Comparison of ENCODE assay signal across 8 cellular contexts in the genomic region with DNA sequence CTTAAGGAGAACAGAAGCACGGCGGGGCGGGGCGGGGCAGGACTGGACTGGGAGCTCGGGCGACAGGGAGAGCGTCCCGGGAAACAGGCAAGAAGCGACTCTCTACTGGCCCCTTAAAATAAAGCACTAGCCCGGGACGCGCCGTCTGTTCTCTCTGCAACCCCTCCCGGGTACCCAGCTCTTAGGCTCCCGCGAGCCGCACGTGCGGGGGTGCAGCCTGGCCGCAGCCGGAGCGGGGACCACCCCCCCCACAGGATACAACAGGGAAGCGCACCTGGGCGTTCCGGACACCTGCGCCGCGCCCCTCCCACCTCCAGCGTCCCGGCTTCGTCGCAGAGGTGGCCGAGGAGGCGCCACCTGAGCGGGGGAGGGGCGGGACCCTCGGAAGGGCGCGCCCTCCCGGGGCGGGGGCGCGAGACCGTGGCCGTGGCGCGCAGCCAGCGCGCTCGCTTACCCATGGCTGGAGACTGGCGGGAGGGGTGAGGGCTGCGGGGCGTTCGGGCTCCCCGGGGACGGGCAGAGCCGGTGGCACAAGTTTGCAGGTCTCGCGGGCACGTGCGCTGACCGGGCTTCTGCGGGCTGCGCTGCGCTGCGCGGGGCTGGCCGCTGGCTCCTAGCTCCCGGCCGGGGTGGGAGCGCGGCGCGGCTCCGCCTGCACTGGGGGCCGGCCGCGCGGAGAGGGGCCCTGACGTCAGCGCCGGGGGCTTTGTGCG.
DNase-seq lines count a peak whose midpoint lies in the region; ATAC-seq and TF ChIP-seq lines count a peak whose summit lies in the region.

No MANE protein-coding gene starts in this region.

- H3K4me3 Mint-ChIP-seq in activated naive CD4-positive, alpha-beta T cell treated with anti-CD3 and anti-CD28 coated beads for 36 hours = peak overlapping the region; percentile 27
- H3K4me3 Mint-ChIP-seq in naive B cell = peak overlapping the region; percentile 73 to 90 (median 80)

- DNase-seq in activated naive CD4-positive, alpha-beta T cell treated with anti-CD3 and anti-CD28 coated beads for 36 hours = peak; percentile 4
- no peak for DNase-seq in activated naive CD4-positive, alpha-beta T cell (lab: John Stamatoyannopoulos, UW)
- DNase-seq in epithelial cell of proximal tubule (ENCODE audit: low read depth) (no peak), naive B cell (peak; percentile 24), GM19238 (ENCODE audit: insufficient read length, low spot score) (no peak), activated gamma-delta T cell (lab: John Stamatoyannopoulos, UW) (no peak)

- CTCF ChIA-PET in activated naive CD4-positive, alpha-beta T cell treated with anti-CD3 and anti-CD28 coated beads for 36 hours (lab: Charles Lee) = no interaction called here

- TF ChIP-seq CTCF in epithelial cell of proximal tubule (conservative IDR thresholded peaks at IDR 0.05; ENCODE audit: low read depth, low read length) = no peak

- no peaks in the 10 kb centered on the region for H3K4me1 Mint-ChIP-seq in activated naive CD4-positive, alpha-beta T cell treated with anti-CD3 and anti-CD28 coated beads for 36 hours (ENCODE audit: low read depth)
- peaks cover 5 to 15% (median 11%) of the 10 kb centered on the region in 3 donors for H3K4me1 Mint-ChIP-seq in naive B cell

- H3K27me3 Mint-ChIP-seq in activated naive CD4-positive, alpha-beta T cell treated with anti-CD3 and anti-CD28 coated beads for 36 hours (ENCODE audit: low read depth) = peaks cover 32% of the 10 kb centered on the region
- H3K27me3 Mint-ChIP-seq in naive B cell = peaks cover 6 to 24% (median 8%) of the 10 kb centered on the region in 3 donors

- ATAC-seq in SK-N-SH treated with all-trans-retinoic acid at 6 μM for 48 hours = peak; percentile 68
- ATAC-seq in naive B cell (ENCODE audit: low read depth in 2 of 2) = peak; percentile 60 to 64
- no peak for ATAC-seq in GM18502 (IDR thresholded peaks at IDR 0.05; ENCODE audit: poor library complexity, unreplicated experiment)

- H3K27ac Mint-ChIP-seq in activated naive CD4-positive, alpha-beta T cell treated with anti-CD3 and anti-CD28 coated beads for 36 hours = no peak overlapping the region
- peak overlapping the region in 1 of 6 donors; percentile 54 for H3K27ac Mint-ChIP-seq in naive B cell

- H3K4me3 ChIP-seq in epithelial cell of proximal tubule (ENCODE audit: low read depth, low read length) = peak overlapping the region; percentile 44

- no peaks in the 10 kb centered on the region for H3K36me3 Mint-ChIP-seq in activated naive CD4-positive, alpha-beta T cell treated with anti-CD3 and anti-CD28 coated beads for 36 hours (ENCODE audit: low read depth)
- H3K36me3 Mint-ChIP-seq in naive B cell = peaks cover 0 to 6% of the 10 kb centered on the region in 2 donors

- no peaks in the 10 kb centered on the region for H3K9me3 Mint-ChIP-seq in activated naive CD4-positive, alpha-beta T cell treated with anti-CD3 and anti-CD28 coated beads for 36 hours
- peaks cover 0 to 7% (median 2%) of the 10 kb centered on the region in 7 donors for H3K9me3 Mint-ChIP-seq in naive B cell

- intact Hi-C loops in activated naive CD4-positive, alpha-beta T cell treated with anti-CD3 and anti-CD28 coated beads for 36 hours (cut with micrococcal nuclease) = loop anchor here (5.0 kb wide), 1 partner anchor 89 kb away; a partner anchor contains a TSS

TF ChIP-seq in SK-N-SH treated with all-trans-retinoic acid at 6 μM for 48 hours, 23 proteins besides CTCF, POLR2A, EP300 and RAD21:
- TF ChIP-seq CSDC2 (CRISPR knock-in tag; IDR thresholded peaks at IDR 0.05) (no peak), ZNF8 (CRISPR knock-in tag; IDR thresholded peaks at IDR 0.05) (no peak)
- TF ChIP-seq, protein P1, sequence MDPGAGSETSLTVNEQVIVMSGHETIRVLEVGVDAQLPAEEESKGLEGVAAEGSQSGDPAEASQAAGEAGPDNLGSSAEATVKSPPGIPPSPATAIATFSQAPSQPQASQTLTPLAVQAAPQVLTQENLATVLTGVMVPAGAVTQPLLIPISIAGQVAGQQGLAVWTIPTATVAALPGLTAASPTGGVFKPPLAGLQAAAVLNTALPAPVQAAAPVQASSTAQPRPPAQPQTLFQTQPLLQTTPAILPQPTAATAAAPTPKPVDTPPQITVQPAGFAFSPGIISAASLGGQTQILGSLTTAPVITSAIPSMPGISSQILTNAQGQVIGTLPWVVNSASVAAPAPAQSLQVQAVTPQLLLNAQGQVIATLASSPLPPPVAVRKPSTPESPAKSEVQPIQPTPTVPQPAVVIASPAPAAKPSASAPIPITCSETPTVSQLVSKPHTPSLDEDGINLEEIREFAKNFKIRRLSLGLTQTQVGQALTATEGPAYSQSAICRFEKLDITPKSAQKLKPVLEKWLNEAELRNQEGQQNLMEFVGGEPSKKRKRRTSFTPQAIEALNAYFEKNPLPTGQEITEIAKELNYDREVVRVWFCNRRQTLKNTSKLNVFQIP (CRISPR knock-in tag; IDR thresholded peaks at IDR 0.05; ENCODE audit: borderline replicate concordance, low read depth) = no peak

Comparison
In these comparisons a context has a peak if more than half of its experiments do, and no peak if none do; other contexts are left out.
1. DNase-seq: peak in activated naive CD4-positive, alpha-beta T cell treated with anti-CD3 and anti-CD28 coated beads for 36 hours (single experiment) and naive B cell (single experiment); none in activated naive CD4-positive, alpha-beta T cell (0 of 4), epithelial cell of proximal tubule (single experiment), GM19238 (single experiment) and activated gamma-delta T cell (single experiment).